In genomic region chr6:125742024-125742423, GRCh38 we compare ENCODE assay signal across 15 cellular contexts. TPM values are rescaled to one million over a fixed set of nuclear protein-coding genes. Genes with fewer than 3 reads are reported as not detected.
"Had no signal": no experiment of that assay in that cellular context is flagged by ENCODE, and none has a peak within 500 bp of the region (broad histone marks: within the 10 kb centered on the region; RNA-seq: fewer than 3 reads in every experiment).

No MANE protein-coding gene starts in this region.

- H3K9me3 ChIP-seq: left lung, testis, upper lobe of right lung had no signal

- H3K4me3 ChIP-seq: left lung, testis, upper lobe of right lung had no signal

- H3K27me3 ChIP-seq: testis had no signal

- DNase-seq: activated CD4-positive, alpha-beta T cell treated with anti-CD3 and anti-CD28 coated beads, Interleukin-2, amount 10 ng/mL, durations not matched to agents 24 days and 14 days; activated CD8-positive, alpha-beta memory T cell treated with anti-CD3 and anti-CD28 coated beads, Interleukin-2, amount 50 U/mL, for 4 hours; activated CD8-positive, alpha-beta T cell treated with anti-CD3 and anti-CD28 coated beads, Interleukin-2, amount 10 ng/mL, durations not matched to agents 7 days and 5 days; activated effector memory CD4-positive, alpha-beta T cell treated with anti-CD3 and anti-CD28 coated beads, Interleukin-2, amount 50 U/mL, for 16 hours; activated naive CD4-positive, alpha-beta T cell treated with anti-CD3 and anti-CD28 coated beads, Interleukin-2, amount 50 U/mL, for 16 hours; activated T-cell treated with anti-CD3 and anti-CD28 coated beads, Interleukin-2, amount 50 U/mL, for 4 hours; aorta; effector memory CD4-positive, alpha-beta T cell; left lung; mammary epithelial cell; occipital lobe; SW 1271; testis; upper lobe of right lung had no signal

- H3K27ac ChIP-seq: left lung, upper lobe of right lung had no signal

- H3K36me3 ChIP-seq: left lung, upper lobe of right lung had no signal

- H3K4me1 ChIP-seq: upper lobe of right lung had no signal

- ATAC-seq: activated CD8-positive, alpha-beta T cell treated with anti-CD3 and anti-CD28 coated beads, Interleukin-2, amount 10 ng/mL, durations not matched to agents 7 days and 5 days; left lung; upper lobe of right lung had no signal

RNA-seq across cellular contexts. Expression of gene HEY2, which starts 7.4 kb away (rescaled TPM):
- total RNA-seq: activated CD4-positive, alpha-beta T cell treated with anti-CD3 and anti-CD28 coated beads, Interleukin-2, amount 10 ng/mL, durations not matched to agents 24 days and 14 days; activated CD8-positive, alpha-beta T cell treated with anti-CD3 and anti-CD28 coated beads, Interleukin-2, amount 10 ng/mL, durations not matched to agents 7 days and 5 days; fibroblast of villous mesenchyme had no signal
